In the genomic region with DNA sequence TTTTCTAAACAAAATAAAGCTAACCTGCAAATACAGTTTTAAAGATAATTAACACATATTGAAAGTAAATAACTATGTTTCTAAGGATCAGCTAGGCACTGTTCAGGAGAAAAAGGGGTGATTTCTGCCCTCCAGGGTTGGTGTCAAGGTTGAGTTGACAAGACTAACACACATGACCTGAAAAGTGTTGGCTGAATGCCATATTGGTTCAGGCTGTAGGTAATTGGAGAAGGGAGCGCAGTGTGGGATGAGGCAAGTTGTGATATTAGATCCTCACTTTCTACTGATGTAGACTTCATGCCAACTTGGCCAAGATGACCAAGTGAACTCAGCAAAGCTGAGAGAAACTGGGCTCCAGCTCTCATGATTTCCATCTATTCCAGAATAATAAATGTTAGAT, we compare ENCODE assay signal across 19 cellular contexts. TPM values are rescaled to one million over a fixed set of nuclear protein-coding genes. Genes with fewer than 3 reads are reported as not detected.
A peak's percentile ranks its signal among the peaks of the same experiment; 100 is the strongest.
DNase-seq lines count a peak whose midpoint lies in the region; ATAC-seq and TF ChIP-seq lines count a peak whose summit lies in the region.
"Had no signal": no experiment of that assay in that cellular context is flagged by ENCODE, and none has a peak within 500 bp of the region (broad histone marks: within the 10 kb centered on the region; RNA-seq: fewer than 3 reads in every experiment).

No MANE protein-coding gene starts in this region.

- H3K9me3 ChIP-seq in ascending aorta: peaks cover 0 to 5% of the 10 kb centered on the region in 2 donors
- H3K9me3 ChIP-seq: testis had no signal

- TF ChIP-seq CTCF in fibroblast of mammary gland (conservative IDR thresholded peaks at IDR 0.05; ENCODE audit: control insufficient read depth, insufficient read depth, low read depth, low read length) (no peak), ascending aorta (IDR thresholded peaks at IDR 0.05) (no peak)

- no peaks in the 10 kb centered on the region for H3K4me1 ChIP-seq in ascending aorta
- H3K4me1 ChIP-seq: testis had no signal

- ATAC-seq in GM18505 (IDR thresholded peaks at IDR 0.05; ENCODE audit: unreplicated experiment): no peak

- TF ChIP-seq POLR2A in GM18505 (IDR thresholded peaks at IDR 0.05; ENCODE audit: borderline replicate concordance, extremely low read depth, insufficient read depth, insufficient read length): no peak

- H3K4me3 ChIP-seq in fibroblast of mammary gland (ENCODE audit: control insufficient read depth, low read depth, low read length): no peak overlapping the region
- H3K4me3 ChIP-seq in ascending aorta: no peak overlapping the region
- H3K4me3 ChIP-seq: testis had no signal

- intact Hi-C loops in ascending aorta (cut with DNase I): no loop called here

- H3K27ac ChIP-seq in ascending aorta: no peak overlapping the region
- H3K27ac ChIP-seq: testis had no signal

- no peaks in the 10 kb centered on the region for H3K27me3 ChIP-seq in ascending aorta
- H3K27me3 ChIP-seq: testis had no signal

- DNase-seq in NCI-H2171 treated with DMSO at 0.1 percent for 48 hours (lab: John Stamatoyannopoulos, UW) (peak; percentile 54), NCI-H2171 (lab: John Stamatoyannopoulos, UW) (no peak), NCI-H345 (lab: John Stamatoyannopoulos, UW) (peak; percentile 77), fibroblast of mammary gland (ENCODE audit: low read depth) (peak; percentile 3), renal cortical epithelial cell (ENCODE audit: low read depth) (peak; percentile 50), amniotic stem cell (lab: John Stamatoyannopoulos, UW) (no peak), ascending aorta (ENCODE audit: low spot score in 2 of 2) (no peak)
- DNase-seq: activated naive CD8-positive, alpha-beta T cell treated with anti-CD3 and anti-CD28 coated beads for 36 hours; CD8-positive, alpha-beta memory T cell; kidney glomerular epithelial cell; naive B cell; NCI-H1048; NCI-H187 treated with DMSO at 0.1 percent for 48 hours; NCI-H524; nucleus accumbens; stimulated activated CD4-positive, alpha-beta T cell treated with anti-CD3 and anti-CD28 coated beads, Interleukin-4, amount 100 ng/mL, for 4 hours; stimulated activated naive CD4-positive, alpha-beta T cell; testis had no signal

- no peaks in the 10 kb centered on the region for H3K36me3 ChIP-seq in ascending aorta

RNA-seq across cellular contexts. Expression of a gene that starts 42.2 kb away (rescaled TPM):
- total RNA-seq in renal cortical epithelial cell (12.4 and 17.2 TPM in 2 replicates), ascending aorta (17.0 TPM)

Comparison
In these comparisons a context has a peak if more than half of its experiments do, and no peak if none do; other contexts are left out.
1. DNase-seq: peak in NCI-H2171 treated with DMSO at 0.1 percent for 48 hours (single experiment), NCI-H345 (single experiment), fibroblast of mammary gland (single experiment) and renal cortical epithelial cell (single experiment); none in NCI-H2171 (single experiment), amniotic stem cell (single experiment) and ascending aorta (0 of 2).